ENCODE assay signal across 8 cellular contexts in the genomic region with DNA sequence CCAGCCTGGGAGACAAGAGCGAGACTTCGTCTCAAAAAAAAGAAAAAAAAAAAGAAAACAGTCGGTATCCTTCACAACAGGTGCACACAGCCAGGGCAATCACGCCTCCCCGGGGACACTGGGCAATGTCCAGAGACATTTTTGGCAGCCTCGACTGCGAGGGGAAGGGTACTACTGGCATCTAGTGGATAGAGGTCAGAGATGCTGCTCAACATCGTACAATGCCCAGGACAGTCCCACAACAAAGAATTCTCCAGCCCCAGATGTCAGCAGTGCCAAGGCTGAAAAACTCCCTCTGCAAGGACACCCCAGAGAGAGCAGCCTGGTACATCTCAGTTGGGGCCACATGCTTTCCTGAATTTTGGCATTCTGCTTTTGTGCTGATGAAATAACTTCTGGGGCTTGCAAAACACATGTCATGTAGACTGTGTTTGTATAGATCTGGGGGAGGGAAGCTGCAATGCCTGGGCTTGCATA. TPM values are rescaled to one million over a fixed set of nuclear protein-coding genes. Genes with fewer than 3 reads are reported as not detected.
DNase-seq lines count a peak whose midpoint lies in the region; ATAC-seq and TF ChIP-seq lines count a peak whose summit lies in the region.

No MANE protein-coding gene starts in this region.

- no peak overlapping the region for H3K4me3 ChIP-seq in dorsolateral prefrontal cortex
- no peak overlapping the region for H3K4me3 ChIP-seq in neural progenitor cell

- H3K36me3 Mint-ChIP-seq in neural progenitor cell, result peaks cover 22% of the 10 kb centered on the region
- H3K36me3 Mint-ChIP-seq in activated CD8-positive, alpha-beta memory T cell treated with anti-CD3 and anti-CD28 coated beads, Interleukin-2, amount 10 ng/mL, durations not matched to agents 7 days and 5 days, result no peaks in the 10 kb centered on the region

- H3K27me3 Mint-ChIP-seq in neural progenitor cell (ENCODE audit: insufficient read depth, low read depth), result peaks cover 2% of the 10 kb centered on the region
- no peaks in the 10 kb centered on the region for H3K27me3 Mint-ChIP-seq in activated CD8-positive, alpha-beta memory T cell treated with anti-CD3 and anti-CD28 coated beads, Interleukin-2, amount 10 ng/mL, durations not matched to agents 7 days and 5 days

- no peaks in the 10 kb centered on the region for H3K9me3 Mint-ChIP-seq in neural progenitor cell
- H3K9me3 Mint-ChIP-seq in activated CD8-positive, alpha-beta memory T cell treated with anti-CD3 and anti-CD28 coated beads, Interleukin-2, amount 10 ng/mL, durations not matched to agents 7 days and 5 days (ENCODE audit: low read depth), result no peaks in the 10 kb centered on the region

- CTCF ChIA-PET in activated CD8-positive, alpha-beta memory T cell treated with anti-CD3 and anti-CD28 coated beads, Interleukin-2, amount 10 ng/mL, durations not matched to agents 7 days and 5 days (lab: Charles Lee), result interaction anchor here (0.7 kb wide), 1 partner anchor 674 kb away, joined by 4 read pairs; no protein-coding TSS in a partner anchor

- no peaks in the 10 kb centered on the region for H3K4me1 Mint-ChIP-seq in neural progenitor cell
- no peaks in the 10 kb centered on the region for H3K4me1 Mint-ChIP-seq in activated CD8-positive, alpha-beta memory T cell treated with anti-CD3 and anti-CD28 coated beads, Interleukin-2, amount 10 ng/mL, durations not matched to agents 7 days and 5 days

- no peaks in the 10 kb centered on the region for H3F3A ChIP-seq in neural progenitor cell (ENCODE audit: low read depth)

- no peaks in the 10 kb centered on the region for H3K9me3 ChIP-seq in neural progenitor cell (ENCODE audit: low read depth)

- H3K4me1 ChIP-seq in neural progenitor cell, result no peaks in the 10 kb centered on the region

- H4K20me1 ChIP-seq in neural progenitor cell (ENCODE audit: low read depth), result no peaks in the 10 kb centered on the region

- DNase-seq in EL, result peak; percentile 8
- DNase-seq in NCI-H2196 (lab: John Stamatoyannopoulos, UW; ENCODE audit: unreplicated experiment), result peak; percentile 65
- peak in 1 of 10 donors; percentile 17 for DNase-seq in dorsolateral prefrontal cortex
- DNase-seq in neural progenitor cell (ENCODE audit: low spot score), result peak; percentile 48
- DNase-seq in NCI-H1048 (lab: John Stamatoyannopoulos, UW), result no peak
- no peak for DNase-seq in activated CD8-positive, alpha-beta memory T cell treated with anti-CD3 and anti-CD28 coated beads, Interleukin-2, amount 10 ng/mL, durations not matched to agents 7 days and 5 days
- no peak for DNase-seq in stimulated activated CD8-positive, alpha-beta memory T cell treated with anti-CD3 and anti-CD28 coated beads, Interleukin-4, amount 100 ng/mL, for 48 hours
- no peak for DNase-seq in activated CD4-positive, CD25-positive, alpha-beta regulatory T cell treated with anti-CD3 and anti-CD28 coated beads, Interleukin-2, amount 50 U/mL, for 72 hours

- intact Hi-C loops in dorsolateral prefrontal cortex (cut with DNase I), result no loop called here

- H2AFZ ChIP-seq in neural progenitor cell (replicated peaks), result no peak overlapping the region

- H3K27ac ChIP-seq in dorsolateral prefrontal cortex (peak overlapping the region in 1 of 59 donors; percentile 20), neural progenitor cell (no peak overlapping the region)

- peak in 47 of 56 donors; percentile 11 to 63 (median 32) for TF ChIP-seq CTCF in dorsolateral prefrontal cortex (IDR thresholded peaks at IDR 0.05 in 54 of 56, conservative IDR thresholded peaks at IDR 0.05 in 2 of 56; ENCODE audit: low read depth in 1 of 56, partially characterized antibody in 56 of 56)
- TF ChIP-seq CTCF in neural progenitor cell (IDR thresholded peaks at IDR 0.05), result peak; percentile 46

- peaks cover 8% of the 10 kb centered on the region for H3K36me3 ChIP-seq in neural progenitor cell

- no peaks in the 10 kb centered on the region for H3K79me2 ChIP-seq in neural progenitor cell (ENCODE audit: low read depth)

- no peak overlapping the region for H3K4me2 ChIP-seq in neural progenitor cell

- no peak overlapping the region for H3K9ac ChIP-seq in neural progenitor cell

- no peak overlapping the region for H3K27ac Mint-ChIP-seq in neural progenitor cell
- H3K27ac Mint-ChIP-seq in activated CD8-positive, alpha-beta memory T cell treated with anti-CD3 and anti-CD28 coated beads, Interleukin-2, amount 10 ng/mL, durations not matched to agents 7 days and 5 days, result no peak overlapping the region

- no peaks in the 10 kb centered on the region for H3K27me3 ChIP-seq in dorsolateral prefrontal cortex
- no peaks in the 10 kb centered on the region for H3K27me3 ChIP-seq in neural progenitor cell

- no peak for ATAC-seq in activated CD8-positive, alpha-beta memory T cell treated with anti-CD3 and anti-CD28 coated beads, Interleukin-2, amount 10 ng/mL, durations not matched to agents 7 days and 5 days

- no peak overlapping the region for H3K4me3 Mint-ChIP-seq in neural progenitor cell
- no peak overlapping the region for H3K4me3 Mint-ChIP-seq in activated CD8-positive, alpha-beta memory T cell treated with anti-CD3 and anti-CD28 coated beads, Interleukin-2, amount 10 ng/mL, durations not matched to agents 7 days and 5 days

RNA-seq across cellular contexts. Expression of a gene that starts 21.5 kb away (rescaled TPM):
- total RNA-seq in dorsolateral prefrontal cortex (100 to 1,000 TPM; 138 to 542 (median 235) TPM), neural progenitor cell (ENCODE audit: low replicate concordance) (60.0 and 107 TPM in 2 replicates)
- under 1 TPM; 0.68 to 0.73 TPM for total RNA-seq in activated CD8-positive, alpha-beta memory T cell treated with anti-CD3 and anti-CD28 coated beads, Interleukin-2, amount 10 ng/mL, durations not matched to agents 7 days and 5 days

RNA-seq across cellular contexts. Expression of a gene that starts 53.8 kb away (rescaled TPM):
- 10 to 100 TPM; 38.5 to 72.8 (median 54.5) TPM for total RNA-seq in dorsolateral prefrontal cortex
- 70.8 and 89.8 TPM in 2 replicates for total RNA-seq in neural progenitor cell (ENCODE audit: low replicate concordance)
- total RNA-seq in activated CD8-positive, alpha-beta memory T cell treated with anti-CD3 and anti-CD28 coated beads, Interleukin-2, amount 10 ng/mL, durations not matched to agents 7 days and 5 days, result 10 to 100 TPM; 48.1 to 49.6 TPM

Comparison
In these comparisons a context has a peak if more than half of its experiments do, and no peak if none do; other contexts are left out.
1. DNase-seq: peak in EL (single experiment), NCI-H2196 (single experiment) and neural progenitor cell (single experiment); none in NCI-H1048 (single experiment), activated CD8-positive, alpha-beta memory T cell treated with anti-CD3 and anti-CD28 coated beads, Interleukin-2, amount 10 ng/mL, durations not matched to agents 7 days and 5 days (single experiment), stimulated activated CD8-positive, alpha-beta memory T cell treated with anti-CD3 and anti-CD28 coated beads, Interleukin-4, amount 100 ng/mL, for 48 hours (single experiment) and activated CD4-positive, CD25-positive, alpha-beta regulatory T cell treated with anti-CD3 and anti-CD28 coated beads, Interleukin-2, amount 50 U/mL, for 72 hours (single experiment).
2. RNA of a gene that starts 21.5 kb away (total RNA-seq): 138 to 542 TPM in dorsolateral prefrontal cortex and 60.0 to 107 TPM in neural progenitor cell; 0.68 to 0.73 TPM in activated CD8-positive, alpha-beta memory T cell treated with anti-CD3 and anti-CD28 coated beads, Interleukin-2, amount 10 ng/mL, durations not matched to agents 7 days and 5 days; every median in the first group is over 10 times any median in the second.